Comparison of ENCODE assay signal across 8 cellular contexts in the genomic region with DNA sequence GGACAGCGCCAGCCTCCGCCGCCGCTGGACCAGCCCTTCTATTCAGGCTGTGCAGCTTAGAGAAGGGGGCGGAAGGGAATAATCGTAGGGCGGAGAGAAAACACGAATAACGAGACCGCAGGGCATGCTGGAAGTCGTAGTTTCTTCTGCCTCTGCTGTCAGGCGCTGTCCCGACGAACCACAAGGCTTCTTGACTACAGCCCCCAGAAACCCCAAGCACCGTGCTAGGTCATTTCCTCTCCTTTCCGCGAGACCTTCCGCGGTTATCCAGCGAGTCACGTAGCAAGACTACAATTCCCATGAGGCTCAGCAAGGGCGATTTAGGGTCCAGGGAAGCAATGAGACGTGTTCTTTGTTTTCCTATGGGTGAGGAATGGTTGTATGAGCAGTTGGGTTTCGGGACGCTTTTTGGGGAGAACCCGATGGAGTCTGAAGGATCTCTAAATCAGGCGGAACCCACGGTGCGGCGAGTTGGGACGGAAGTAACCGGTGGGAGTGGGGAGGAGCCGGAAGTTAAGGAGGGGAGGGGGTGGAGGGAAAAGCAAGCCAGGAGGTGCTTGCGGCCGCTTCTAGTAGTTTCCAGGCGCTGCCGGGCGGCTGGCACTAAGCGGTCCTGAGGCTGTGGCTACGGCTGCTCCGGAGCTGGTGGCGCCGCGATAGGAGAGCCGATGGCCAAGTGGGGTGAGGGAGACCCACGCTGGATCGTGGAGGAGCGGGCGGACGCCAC. TPM values are rescaled to one million over a fixed set of nuclear protein-coding genes. Genes with fewer than 3 reads are reported as not detected.
DNase-seq lines count a peak whose midpoint lies in the region; ATAC-seq and TF ChIP-seq lines count a peak whose summit lies in the region.

A gene (plus strand): TSS at position 572 of the 727 bp plus-strand sequence. CDS start 97 bp downstream, at position 669.
A gene (minus strand): TSS at position 80 of the 727 bp plus-strand sequence. CDS start 3,499 bp downstream, outside the sequence.

- peak within 1 kb of the TSS; percentile 91 for H3K4me2 ChIP-seq in KMS-11

- H3K4me3 ChIP-seq in KMS-11 (IDR thresholded peaks at IDR 0.05; ENCODE audit: insufficient read depth, low read depth, low read length) (no peak within 1 kb of the TSS), Peyer's patch (peak within 1 kb of the TSS; percentile 74 to 98 (median 86)), esophagus muscularis mucosa (peak within 1 kb of the TSS; percentile 87 to 99 (median 90)), muscle layer of duodenum (ENCODE audit: low read depth in 1 of 2, low read length in 2 of 2) (peak within 1 kb of the TSS; percentile 97)

- DNase-seq in DMS53 treated with DMSO at 0.1 percent for 48 hours (lab: John Stamatoyannopoulos, UW; ENCODE audit: unreplicated experiment) (peak; percentile 92), Peyer's patch (peak; percentile 90 to 99 (median 94)), esophagus muscularis mucosa (ENCODE audit: extremely low spot score) (peak; percentile 99)
- peak; percentile 93 to 94 for DNase-seq in activated T-cell treated with anti-CD3 and anti-CD28 coated beads, Interleukin-2, amount 50 U/mL, for 48 hours
- DNase-seq in stimulated activated CD8-positive, alpha-beta memory T cell treated with anti-CD3 and anti-CD28 coated beads, Interleukin-7, amount 100 ng/mL, for 4 hours (ENCODE audit: low read depth in 2 of 2), result peak; percentile 92 to 95

- peak; percentile 69 to 74 for TF ChIP-seq POLR2A in Peyer's patch (IDR thresholded peaks at IDR 0.05)
- TF ChIP-seq POLR2A in esophagus muscularis mucosa (IDR thresholded peaks at IDR 0.05; ENCODE audit: low read depth), result peak; percentile 52

- H3K36me3 ChIP-seq in KMS-11 (ENCODE audit: insufficient read depth), result no peaks in the 10 kb centered on the region; the same call in 1 of the 2 replicates
- peaks cover 0 to 37% (median 0%) of the 10 kb centered on the region in 3 donors for H3K36me3 ChIP-seq in Peyer's patch
- H3K36me3 ChIP-seq in esophagus muscularis mucosa, result peaks cover 29 to 43% (median 41%) of the 10 kb centered on the region in 4 donors
- peaks cover 25 to 34% of the 10 kb centered on the region in 2 donors for H3K36me3 ChIP-seq in muscle layer of duodenum (ENCODE audit: control insufficient read depth in 1 of 2, insufficient read depth in 2 of 2, low read length in 2 of 2)

- H3K79me2 ChIP-seq in KMS-11 (ENCODE audit: insufficient read depth, low read depth), result peaks cover 39% of the 10 kb centered on the region

- H4K20me1 ChIP-seq in KMS-11 (ENCODE audit: insufficient read depth), result peaks cover 12% of the 10 kb centered on the region

- H2AFZ ChIP-seq in KMS-11 (ENCODE audit: low read depth), result peak within 1 kb of the TSS; percentile 76

- H3K9me3 ChIP-seq in Peyer's patch (no peaks in the 10 kb centered on the region), esophagus muscularis mucosa (no peaks in the 10 kb centered on the region), muscle layer of duodenum (ENCODE audit: control insufficient read depth in 1 of 2, low read length in 2 of 2) (no peaks in the 10 kb centered on the region)

- peak; percentile 89 for ATAC-seq in GM21737 (IDR thresholded peaks at IDR 0.05; ENCODE audit: unreplicated experiment)

- TF ChIP-seq CTCF in KMS-11 (conservative IDR thresholded peaks at IDR 0.05; ENCODE audit: low read depth, low read length), result no peak
- TF ChIP-seq CTCF in Peyer's patch (IDR thresholded peaks at IDR 0.05), result peak in 1 of 6 experiments; percentile 11
- peak in 1 of 3 experiments; percentile 5 for TF ChIP-seq CTCF in esophagus muscularis mucosa (IDR thresholded peaks at IDR 0.05)

- H3K27ac ChIP-seq in KMS-11 (peak within 1 kb of the TSS; percentile 50), Peyer's patch (peak within 1 kb of the TSS; percentile 87 to 96 (median 92)), esophagus muscularis mucosa (replicated peaks in 1 of 4) (peak within 1 kb of the TSS; percentile 91 to 99 (median 92)), muscle layer of duodenum (ENCODE audit: low read length) (peak within 1 kb of the TSS; percentile 95)

- peaks cover 22% of the 10 kb centered on the region for H3K4me1 ChIP-seq in KMS-11 (ENCODE audit: low read depth, poor library complexity, severe bottlenecking)
- peaks cover 0 to 14% (median 8%) of the 10 kb centered on the region in 4 donors for H3K4me1 ChIP-seq in Peyer's patch
- peaks cover 25 to 59% (median 34%) of the 10 kb centered on the region in 4 donors for H3K4me1 ChIP-seq in esophagus muscularis mucosa
- H3K4me1 ChIP-seq in muscle layer of duodenum (ENCODE audit: control insufficient read depth in 1 of 2, insufficient read depth in 2 of 2, low read length in 2 of 2), result peaks cover 20 to 26% of the 10 kb centered on the region in 2 donors

- no peaks in the 10 kb centered on the region for H3K27me3 ChIP-seq in KMS-11 (ENCODE audit: insufficient read depth, low read depth)
- H3K27me3 ChIP-seq in Peyer's patch, result no peaks in the 10 kb centered on the region
- no peaks in the 10 kb centered on the region for H3K27me3 ChIP-seq in esophagus muscularis mucosa
- no peaks in the 10 kb centered on the region for H3K27me3 ChIP-seq in muscle layer of duodenum (ENCODE audit: low read depth, low read length)

- no peak for TF ChIP-seq EP300 in esophagus muscularis mucosa (IDR thresholded peaks at IDR 0.05)

- intact Hi-C loops in esophagus muscularis mucosa (cut with DNase I), result loop anchor here (2.0 to 5.0 kb wide), 6 partner anchors 80 to 265 kb away; a partner anchor contains a TSS

- peak within 1 kb of the TSS; percentile 57 for H3K9ac ChIP-seq in KMS-11

- 0% methylated on average over 34 of the region's 50 CpGs for WGBS in esophagus muscularis mucosa

RNA-seq across cellular contexts. Expression of the first gene that starts in this region (rescaled TPM):
- total RNA-seq in Peyer's patch (100 to 1,000 TPM in 1 of 4 donors, 10 to 100 TPM in 3; 56.6 to 129 (median 80.9) TPM), esophagus muscularis mucosa (100 to 1,000 TPM; 111 to 132 (median 116) TPM)

RNA-seq across cellular contexts. Expression of the second gene that starts in this region (rescaled TPM):
- total RNA-seq in Peyer's patch (10 to 100 TPM; 19.0 to 55.3 (median 25.3) TPM), esophagus muscularis mucosa (10 to 100 TPM; 14.1 to 22.9 (median 17.8) TPM)
